In the genomic region with DNA sequence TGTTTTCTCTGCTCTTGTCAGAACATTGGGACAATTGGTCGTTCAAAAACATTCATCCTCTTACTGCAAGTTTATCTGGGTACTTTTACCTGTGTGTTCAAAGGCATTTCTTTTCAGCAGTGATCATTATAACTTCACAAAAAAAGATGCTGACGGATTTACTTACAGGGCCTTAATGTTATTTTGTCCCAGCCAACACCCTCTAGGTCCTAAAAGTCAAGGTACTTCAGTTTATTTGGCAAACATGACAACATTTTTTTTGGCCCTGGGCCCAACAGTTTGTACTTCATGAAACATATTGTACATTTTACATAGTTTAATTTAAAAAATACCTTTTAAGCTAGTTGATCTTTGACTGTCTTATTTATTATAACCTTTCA, we compare ENCODE assay signal across 1 cellular context.
TF ChIP-seq lines count a peak whose summit lies in the region.

No MANE protein-coding gene starts in this region.

TF ChIP-seq in A549, 52 proteins besides CTCF, POLR2A, EP300 and RAD21 (continued from another document):
- TF ChIP-seq CBX2 (IDR thresholded peaks at IDR 0.05; ENCODE audit: borderline replicate concordance, low read depth) (no peak), CHD4 (IDR thresholded peaks at IDR 0.05; ENCODE audit: borderline replicate concordance) (no peak), KDM1A (IDR thresholded peaks at IDR 0.05; ENCODE audit: low read depth) (no peak), ZFP36 (IDR thresholded peaks at IDR 0.05; ENCODE audit: borderline replicate concordance, partially characterized antibody) (no peak), HOXA7 (CRISPR knock-in tag; IDR thresholded peaks at IDR 0.05) (no peak), ZSCAN20 (CRISPR knock-in tag; IDR thresholded peaks at IDR 0.05) (no peak), SMC3 (IDR thresholded peaks at IDR 0.05) (no peak), NPAS2 (CRISPR knock-in tag; IDR thresholded peaks at IDR 0.05; ENCODE audit: borderline replicate concordance) (no peak), POLR2AphosphoS2 (conservative IDR thresholded peaks at IDR 0.05; ENCODE audit: low read length) (no peak), SREBF2 (IDR thresholded peaks at IDR 0.05) (no peak), ZC3H11A (IDR thresholded peaks at IDR 0.05) (no peak)
